ENCODE assay signal across 9 cellular contexts in genomic region chr7:29649876-29650275, GRCh38.
"Had no signal": no experiment of that assay in that cellular context is flagged by ENCODE, and none has a peak within 500 bp of the region (broad histone marks: within the 10 kb centered on the region; RNA-seq: fewer than 3 reads in every experiment).

No MANE protein-coding gene starts in this region.

- H3K27ac Mint-ChIP-seq: GM23338, HFFc6 had no signal

- H3K9me3 Mint-ChIP-seq: GM23338, H9, HFFc6 had no signal

- ATAC-seq: GM23338, HCT116 had no signal

- H3K4me2 ChIP-seq: GM23338 had no signal

- H3K4me3 Mint-ChIP-seq: GM23338, H9, HFFc6 had no signal

- H3K9ac ChIP-seq: GM23248 had no signal

- H3K36me3 ChIP-seq: HAP-1 had no signal

- H3K27ac ChIP-seq: GM23248 had no signal

- H3K4me3 ChIP-seq: GM23248, GM23338, HAP-1 had no signal

- H2AFZ ChIP-seq: GM23248, GM23338 had no signal

- H3K9me3 ChIP-seq: HAP-1 had no signal

- DNase-seq: GM23248, GOT3, H7, H9, HCEC 1CT, HFFc6 had no signal

- H3K4me1 ChIP-seq: HAP-1 had no signal
